Comparison of ENCODE assay signal across 10 cellular contexts in the genomic region with DNA sequence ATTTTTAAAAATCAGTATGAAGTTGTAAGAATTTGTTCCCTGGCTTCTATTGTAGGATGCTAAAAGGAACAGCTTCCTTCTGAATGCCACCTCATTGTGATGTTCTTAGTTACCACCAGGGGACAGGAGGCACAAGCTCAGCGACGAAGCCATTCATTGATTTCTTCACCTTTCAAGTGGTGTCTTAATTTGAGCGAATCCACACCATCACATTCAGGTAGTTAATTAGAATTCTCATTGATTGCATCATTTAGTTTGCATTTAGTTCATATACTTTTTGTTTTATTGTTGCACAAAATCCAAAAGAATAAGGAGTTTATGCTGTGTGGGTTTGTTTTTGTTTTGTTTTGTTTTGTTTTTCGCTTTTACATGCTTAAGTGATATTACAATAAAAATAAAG. TPM values are rescaled to one million over a fixed set of nuclear protein-coding genes. Genes with fewer than 3 reads are reported as not detected.
DNase-seq lines count a peak whose midpoint lies in the region; ATAC-seq and TF ChIP-seq lines count a peak whose summit lies in the region.
"Had no signal": no experiment of that assay in that cellular context is flagged by ENCODE, and none has a peak within 500 bp of the region (broad histone marks: within the 10 kb centered on the region; RNA-seq: fewer than 3 reads in every experiment).

No MANE protein-coding gene starts in this region.

- H4K20me1 ChIP-seq in H9 (ENCODE audit: control insufficient read depth, insufficient read depth, insufficient read length) (no peaks in the 10 kb centered on the region), hepatocyte (ENCODE audit: insufficient read depth, poor library complexity, severe bottlenecking) (no peaks in the 10 kb centered on the region)

- in situ Hi-C loops in Caki2 (cut with HindIII; ENCODE audit: low pct_unique_long_range_greater_than_20kb, low sequenced_read_pairs), result no loop called here

- H3K27ac ChIP-seq in H9 (ENCODE audit: insufficient read length, low read depth, low read length) (no peak overlapping the region), hepatocyte (no peak overlapping the region), RWPE1 (no peak overlapping the region)
- H3K27ac ChIP-seq: SK-N-MC had no signal

- H2BK5ac ChIP-seq in H9 (ENCODE audit: insufficient read length, low read length), result no peak overlapping the region

- no peak overlapping the region for H2AFZ ChIP-seq in H9 (ENCODE audit: low read length)
- no peak overlapping the region for H2AFZ ChIP-seq in hepatocyte

- H3K4ac ChIP-seq in H9 (ENCODE audit: low read depth, low read length), result no peak overlapping the region

- peaks cover 0 to 20% (median 5%) of the 10 kb centered on the region in 3 experiments; a peak in 5 of 7 replicates for H3K36me3 Mint-ChIP-seq in H9 (ENCODE audit: insufficient read depth in 1 of 3, low read depth in 3 of 3)
- H3K36me3 Mint-ChIP-seq in activated naive CD8-positive, alpha-beta T cell treated with anti-CD3 and anti-CD28 coated beads, Interleukin-2, amount 50 U/mL, for 24 hours (ENCODE audit: low read depth), result no peaks in the 10 kb centered on the region

- H3K9me2 ChIP-seq in hepatocyte (replicated peaks; ENCODE audit: insufficient read depth), result no peaks in the 10 kb centered on the region

- no peak overlapping the region for H3K4me3 ChIP-seq in hepatocyte
- H3K4me3 ChIP-seq: SK-N-MC had no signal

- H2BK20ac ChIP-seq in H9 (ENCODE audit: low read depth, low read length, poor library complexity, severe bottlenecking), result no peak overlapping the region

- no peak overlapping the region for H3K18ac ChIP-seq in H9 (ENCODE audit: insufficient read length, low read depth, low read length)

- H3K27me3 ChIP-seq in H9 (ENCODE audit: insufficient read depth, low read length) (no peaks in the 10 kb centered on the region; the same call in 1 of the 2 replicates), hepatocyte (no peaks in the 10 kb centered on the region)

- peak; percentile 76 for TF ChIP-seq CTCF in H9 (conservative IDR thresholded peaks at IDR 0.05)
- TF ChIP-seq CTCF in hepatocyte (IDR thresholded peaks at IDR 0.05; ENCODE audit: poor library complexity), result peak; percentile 31
- TF ChIP-seq CTCF in RWPE1 (conservative IDR thresholded peaks at IDR 0.05; ENCODE audit: low read depth), result no peak

- H3K27ac Mint-ChIP-seq in H9, result no peak overlapping the region
- no peak overlapping the region for H3K27ac Mint-ChIP-seq in activated naive CD8-positive, alpha-beta T cell treated with anti-CD3 and anti-CD28 coated beads, Interleukin-2, amount 50 U/mL, for 24 hours
- H3K27ac Mint-ChIP-seq: dendritic cell treated with granulocyte-macrophage colony-stimulating factor and Interleukin-4, amounts not matched to agents 40 ng/mL and 50 ng/mL, for 4 days had no signal

- H3K79me2 ChIP-seq in H9 (ENCODE audit: insufficient read depth, low read length) (no peaks in the 10 kb centered on the region), hepatocyte (no peaks in the 10 kb centered on the region)

- no peak overlapping the region for H2BK15ac ChIP-seq in H9 (ENCODE audit: low read depth, low read length)

- peak; percentile 25 for DNase-seq in Caki2 (ENCODE audit: low read depth)
- no peak for DNase-seq in H9
- peak; percentile 36 for DNase-seq in RPMI7951 (ENCODE audit: low read depth)
- DNase-seq in hepatocyte (ENCODE audit: low spot score), result no peak
- no peak for DNase-seq in central memory CD4-positive, alpha-beta T cell
- no peak for DNase-seq in activated naive CD8-positive, alpha-beta T cell treated with anti-CD3 and anti-CD28 coated beads, Interleukin-2, amount 50 U/mL, for 24 hours
- DNase-seq in RWPE1 (ENCODE audit: low spot score), result no peak

- H3K4me2 ChIP-seq in H9 (ENCODE audit: insufficient read depth, insufficient read length, low read length), result peak overlapping the region; percentile 31
- H3K4me2 ChIP-seq in hepatocyte, result peak overlapping the region; percentile 52

- ATAC-seq in GM19324 (IDR thresholded peaks at IDR 0.05; ENCODE audit: low FRiP score, unreplicated experiment), result no peak
- ATAC-seq in activated naive CD8-positive, alpha-beta T cell treated with anti-CD3 and anti-CD28 coated beads, Interleukin-2, amount 50 U/mL, for 24 hours, result no peak

- H3K4me1 Mint-ChIP-seq in H9, result peaks cover 26 to 33% of the 10 kb centered on the region in 2 experiments
- H3K4me1 Mint-ChIP-seq in activated naive CD8-positive, alpha-beta T cell treated with anti-CD3 and anti-CD28 coated beads, Interleukin-2, amount 50 U/mL, for 24 hours, result peaks cover 6% of the 10 kb centered on the region

- H3K36me3 ChIP-seq in hepatocyte (replicated peaks; ENCODE audit: insufficient read depth, low read depth), result no peaks in the 10 kb centered on the region

- H3K14ac ChIP-seq in H9 (ENCODE audit: insufficient read depth, low read length), result no peak overlapping the region

- H4K8ac ChIP-seq in H9 (replicated peaks; ENCODE audit: insufficient read length, low read depth, low read length), result no peak overlapping the region

- H3K23ac ChIP-seq in H9 (ENCODE audit: insufficient read length, low read depth, low read length), result no peak overlapping the region

- POLR2A ChIA-PET in RWPE1 (lab: Yijun Ruan, JAX; ENCODE audit: low non-redundant PET), result no interaction called here

- no peak overlapping the region for H2BK120ac ChIP-seq in H9 (ENCODE audit: low read depth, low read length, poor library complexity, severe bottlenecking)

- H3K9me3 ChIP-seq in H9 (ENCODE audit: control insufficient read depth, low read depth, low read length) (no peaks in the 10 kb centered on the region), hepatocyte (ENCODE audit: low read depth) (no peaks in the 10 kb centered on the region)

- no peak overlapping the region for H3K56ac ChIP-seq in H9 (ENCODE audit: insufficient read length, low read depth, low read length)

- H3K4me3 Mint-ChIP-seq in H9, result no peak overlapping the region
- no peak overlapping the region for H3K4me3 Mint-ChIP-seq in activated naive CD8-positive, alpha-beta T cell treated with anti-CD3 and anti-CD28 coated beads, Interleukin-2, amount 50 U/mL, for 24 hours

- no peak overlapping the region for H3K9ac ChIP-seq in H9 (ENCODE audit: extremely low read depth, insufficient read length, low read length)

- no peak overlapping the region for H2AK5ac ChIP-seq in H9 (ENCODE audit: insufficient read length, low read length)

- CTCF ChIA-PET in RWPE1 (lab: Yijun Ruan, JAX), result interaction anchor here (0.6 to 1.5 kb wide), 22 partner anchors 11 to 494 kb away, joined by 3 to 8 read pairs (median 4); partner anchors contain the start of genes CYP27C1 and ERCC3

- H2BK12ac ChIP-seq in H9 (ENCODE audit: insufficient read length, low read depth, low read length), result no peak overlapping the region

- H3K23me2 ChIP-seq in H9 (ENCODE audit: insufficient read length, low read depth, low read length, poor library complexity, severe bottlenecking), result no peaks in the 10 kb centered on the region

- no peak overlapping the region for H3T11ph ChIP-seq in H9 (ENCODE audit: low read length)

- H3K79me1 ChIP-seq in H9 (ENCODE audit: insufficient read depth, low read depth, low read length, poor library complexity, severe bottlenecking), result no peaks in the 10 kb centered on the region

- no peak overlapping the region for H4K91ac ChIP-seq in H9 (ENCODE audit: insufficient read length, low read depth, low read length)

- peaks cover 3 to 7% of the 10 kb centered on the region in 2 experiments; a peak in 2 of 5 replicates for H3K9me3 Mint-ChIP-seq in H9
- H3K9me3 Mint-ChIP-seq in activated naive CD8-positive, alpha-beta T cell treated with anti-CD3 and anti-CD28 coated beads, Interleukin-2, amount 50 U/mL, for 24 hours, result no peaks in the 10 kb centered on the region
- H3K9me3 Mint-ChIP-seq: dendritic cell treated with granulocyte-macrophage colony-stimulating factor and Interleukin-4, amounts not matched to agents 40 ng/mL and 50 ng/mL, for 4 days had no signal

- H3K27me3 Mint-ChIP-seq in H9 (ENCODE audit: low read depth), result peaks cover 1% of the 10 kb centered on the region; the same call in 1 of the 2 replicates
- H3K27me3 Mint-ChIP-seq in activated naive CD8-positive, alpha-beta T cell treated with anti-CD3 and anti-CD28 coated beads, Interleukin-2, amount 50 U/mL, for 24 hours, result peaks cover 2% of the 10 kb centered on the region

- H3K4me1 ChIP-seq in H9 (ENCODE audit: insufficient read depth, low read length) (no peaks in the 10 kb centered on the region; the same call in 1 of the 2 replicates), hepatocyte (ENCODE audit: insufficient read depth) (no peaks in the 10 kb centered on the region)

- no CpG with 5 or more reads among the region's 4 CpGs for WGBS in H9 (ENCODE audit: extremely low coverage, insufficient read length, low lambda C conversion rate)
- WGBS in hepatocyte (ENCODE audit: low lambda C conversion rate, missing lambda C conversion rate), result 73% methylated on average over 4 of the region's 4 CpGs

- H4K5ac ChIP-seq in H9 (ENCODE audit: insufficient read length, low read depth, low read length), result no peak overlapping the region

RNA-seq across cellular contexts. Expression of gene CYP27C1, which starts 23.1 kb away (rescaled TPM):
- 2.9 and 3.0 TPM in 2 replicates for total RNA-seq in Caki2 (2014; rRNA removed; shearing (Covaris generic); ENCODE audit: low replicate concordance)
- 2.3 TPM in 2 replicates for total RNA-seq in H9 (2021)
- total RNA-seq in RPMI7951 (2014; rRNA removed; shearing (Covaris generic)), result 3.5 TPM in 2 replicates
- total RNA-seq in hepatocyte, result 0.56 and 1.2 TPM in 2 replicates
- 1.3 and 1.4 TPM in 2 replicates for polyA plus RNA-seq in hepatocyte

Comparison
In these comparisons a context has a peak if more than half of its experiments do, and no peak if none do; other contexts are left out.
1. DNase-seq: peak in Caki2 (single experiment) and RPMI7951 (single experiment); none in H9 (single experiment), hepatocyte (single experiment), central memory CD4-positive, alpha-beta T cell (single experiment), activated naive CD8-positive, alpha-beta T cell treated with anti-CD3 and anti-CD28 coated beads, Interleukin-2, amount 50 U/mL, for 24 hours (single experiment) and RWPE1 (single experiment).